Comparison of ENCODE assay signal across 8 cellular contexts in genomic region chr19:8252922-8253589, GRCh38. TPM values are rescaled to one million over a fixed set of nuclear protein-coding genes. Genes with fewer than 3 reads are reported as not detected.
DNase-seq lines count a peak whose midpoint lies in the region; ATAC-seq, FAIRE-seq and TF ChIP-seq lines count a peak whose summit lies in the region.

No MANE protein-coding gene starts in this region.

- no peaks in the 10 kb centered on the region for H3K9me3 ChIP-seq in MG63
- H3K9me3 ChIP-seq in SK-N-MC (ENCODE audit: low read depth, low read length): no peaks in the 10 kb centered on the region
- H3K9me3 ChIP-seq in tibial nerve: no peaks in the 10 kb centered on the region

- H3K36me3 ChIP-seq in MG63 (no peaks in the 10 kb centered on the region), SK-N-MC (ENCODE audit: insufficient read depth, low read length) (no peaks in the 10 kb centered on the region), tibial nerve (peaks cover 0 to 39% (median 4%) of the 10 kb centered on the region in 3 donors)

- no peaks in the 10 kb centered on the region for H3K27me3 ChIP-seq in MG63
- H3K27me3 ChIP-seq in tibial nerve: no peaks in the 10 kb centered on the region

- TF ChIP-seq CTCF in osteocyte (IDR thresholded peaks at IDR 0.05) (peak; percentile 94), tibial nerve (IDR thresholded peaks at IDR 0.05) (peak; percentile 87 to 97 (median 93))

- H3K27ac ChIP-seq in SK-N-MC (no peak overlapping the region), tibial nerve (peak overlapping the region in 1 of 4 donors; percentile 81)

- no peak overlapping the region for H3K27ac Mint-ChIP-seq in osteocyte (ENCODE audit: unreplicated experiment)

- no peak for ATAC-seq in GM21717 (IDR thresholded peaks at IDR 0.05; ENCODE audit: unreplicated experiment)

- DNase-seq in MG63 (peak; percentile 78), SK-N-MC (ENCODE audit: low read depth, low spot score) (peak; percentile 45), activated gamma-delta T cell treated with Interleukin-2 at 50 U/mL for 16 hours (peak; percentile 86), frontal cortex (ENCODE audit: low spot score in 2 of 2) (peak; percentile 70 to 86), osteocyte (ENCODE audit: extremely low spot score, unreplicated experiment) (peak; percentile 95), tibial nerve (ENCODE audit: low spot score in 2 of 2) (peak; percentile 76 to 87)

- H3K9me3 Mint-ChIP-seq in osteocyte (ENCODE audit: unreplicated experiment): no peaks in the 10 kb centered on the region

- FAIRE-seq in G401.6 (lab: Jason Lieb, UNC) (peak; percentile 85), frontal cortex (lab: Jason Lieb, UNC) (no peak)

- H3K9ac ChIP-seq in SK-N-MC (ENCODE audit: insufficient read length): no peak overlapping the region

- no peaks in the 10 kb centered on the region for H3K27me3 Mint-ChIP-seq in osteocyte (ENCODE audit: unreplicated experiment)

- H3K4me3 Mint-ChIP-seq in osteocyte (ENCODE audit: unreplicated experiment): no peak overlapping the region

- H3K4me1 ChIP-seq in tibial nerve: peaks cover 0 to 31% (median 8%) of the 10 kb centered on the region in 4 donors

- H3K36me3 Mint-ChIP-seq in osteocyte (ENCODE audit: unreplicated experiment): no peaks in the 10 kb centered on the region

- WGBS in tibial nerve, 2 donors: 17 to 21% methylated on average over 13 of the region's 13 CpGs

- no peaks in the 10 kb centered on the region for H3K4me1 Mint-ChIP-seq in osteocyte (ENCODE audit: unreplicated experiment)

- H3K4me3 ChIP-seq in MG63 (no peak overlapping the region), SK-N-MC (no peak overlapping the region), tibial nerve (no peak overlapping the region)

- TF ChIP-seq EP300 in tibial nerve (IDR thresholded peaks at IDR 0.05): peak in 1 of 2 donors; percentile 30

- no peak for TF ChIP-seq POLR2A in tibial nerve (IDR thresholded peaks at IDR 0.05)

RNA-seq across cellular contexts. Expression of gene CERS4, which starts 43.9 kb away (rescaled TPM):
- 9.9 and 20.3 TPM in 2 replicates for total RNA-seq in MG63 (2014; rRNA removed; shearing (Covaris generic); ENCODE audit: low replicate concordance)
- total RNA-seq in frontal cortex (57.9 TPM), osteocyte (16.4 and 16.7 TPM in 2 replicates), tibial nerve (10 to 100 TPM; 56.9 to 73.5 (median 67.1) TPM)

RNA-seq across cellular contexts. Expression of gene CD320, which starts 55.1 kb away (rescaled TPM):
- 99.8 and 129 TPM in 2 replicates for total RNA-seq in MG63 (2014; rRNA removed; shearing (Covaris generic); ENCODE audit: low replicate concordance)
- 16.7 TPM for total RNA-seq in frontal cortex
- 41.9 and 44.5 TPM in 2 replicates for total RNA-seq in osteocyte
- 100 to 1,000 TPM in 1 of 4 donors, 10 to 100 TPM in 3; 64.7 to 109 (median 83.9) TPM for total RNA-seq in tibial nerve

Comparison
In these comparisons a context has a peak if more than half of its experiments do, and no peak if none do; other contexts are left out.
1. DNase-seq: peak in every context shown above with its lines; median percentile 95 in osteocyte; 86 in activated gamma-delta T cell treated with Interleukin-2 at 50 U/mL for 16 hours; 82 in tibial nerve; 78 in MG63; 78 in frontal cortex; 45 in SK-N-MC.